10 cellular contexts compared by ENCODE assay signal in genomic region chr17:73401911-73402310, GRCh38.
DNase-seq lines count a peak whose midpoint lies in the region; ATAC-seq and TF ChIP-seq lines count a peak whose summit lies in the region.
"Had no signal": no experiment of that assay in that cellular context is flagged by ENCODE, and none has a peak within 500 bp of the region (broad histone marks: within the 10 kb centered on the region; RNA-seq: fewer than 3 reads in every experiment).

No MANE protein-coding gene starts in this region.

- H3K23ac ChIP-seq in mesendoderm (ENCODE audit: low read length) = no peak overlapping the region

- no peak overlapping the region for H3K9ac ChIP-seq in mesendoderm (ENCODE audit: low read length)
- H3K9ac ChIP-seq: GM23248 had no signal

- H3K79me1 ChIP-seq in mesendoderm (ENCODE audit: low read length) = no peaks in the 10 kb centered on the region

- no peaks in the 10 kb centered on the region for H3K36me3 Mint-ChIP-seq in activated T-helper 17 cell treated with anti-CD3 and anti-CD28 coated beads, Interleukin-2, amount 50 U/mL, for 72 hours (ENCODE audit: low read depth)

- no peak overlapping the region for H3K56ac ChIP-seq in mesendoderm (ENCODE audit: low read length)

- H3K4ac ChIP-seq in mesendoderm (ENCODE audit: low read depth, low read length) = no peak overlapping the region

- no peak for TF ChIP-seq CTCF in choroid plexus epithelial cell (conservative IDR thresholded peaks at IDR 0.05; ENCODE audit: low read depth, low read length)

- H3K18ac ChIP-seq in mesendoderm (ENCODE audit: low read length) = no peak overlapping the region

- H3K27ac Mint-ChIP-seq in activated T-helper 17 cell treated with anti-CD3 and anti-CD28 coated beads, Interleukin-2, amount 50 U/mL, for 72 hours = no peak overlapping the region

- H4K5ac ChIP-seq in mesendoderm (ENCODE audit: low read length) = no peak overlapping the region

- H3K27me3 ChIP-seq in mesendoderm (ENCODE audit: insufficient read depth, low read length, poor library complexity) = no peaks in the 10 kb centered on the region

- no peak overlapping the region for H3K4me2 ChIP-seq in mesendoderm (ENCODE audit: low read length)

- H3K27me3 Mint-ChIP-seq in activated T-helper 17 cell treated with anti-CD3 and anti-CD28 coated beads, Interleukin-2, amount 50 U/mL, for 72 hours = no peaks in the 10 kb centered on the region

- ATAC-seq in activated T-helper 17 cell treated with anti-CD3 and anti-CD28 coated beads, Interleukin-2, amount 50 U/mL, for 72 hours (replicated peaks) = no peak
- ATAC-seq in GM21423 (IDR thresholded peaks at IDR 0.05; ENCODE audit: unreplicated experiment) = no peak
- ATAC-seq in HG03342 (IDR thresholded peaks at IDR 0.05; ENCODE audit: unreplicated experiment) = no peak

- peak overlapping the region; percentile 35 for H3K4me3 ChIP-seq in choroid plexus epithelial cell (ENCODE audit: low read depth, low read length)
- H3K4me3 ChIP-seq in mesendoderm (ENCODE audit: low read length) = no peak overlapping the region
- H3K4me3 ChIP-seq: GM23248 had no signal

- H3K4me1 Mint-ChIP-seq in activated T-helper 17 cell treated with anti-CD3 and anti-CD28 coated beads, Interleukin-2, amount 50 U/mL, for 72 hours = no peaks in the 10 kb centered on the region

- no peaks in the 10 kb centered on the region for H3K36me3 ChIP-seq in mesendoderm (ENCODE audit: control insufficient read depth, insufficient read depth, low read length)

- DNase-seq in G401 (ENCODE audit: low spot score) = peak; percentile 15
- peak; percentile 69 for DNase-seq in NCI-H524 treated with DMSO at 0.1 percent for 48 hours (lab: John Stamatoyannopoulos, UW)
- DNase-seq in choroid plexus epithelial cell (ENCODE audit: low read depth) = peak; percentile 91
- DNase-seq in mesendoderm = peak; percentile 84
- no peak for DNase-seq in GM03348 (ENCODE audit: low spot score)
- DNase-seq: GM23248, SHP77 had no signal

- in situ Hi-C loops in G401 (cut with HindIII; ENCODE audit: low sequenced_read_pairs) = no loop called here

- no peak overlapping the region for H2BK15ac ChIP-seq in mesendoderm (replicated peaks; ENCODE audit: low read depth)

- no peaks in the 10 kb centered on the region for H3K9me3 Mint-ChIP-seq in activated T-helper 17 cell treated with anti-CD3 and anti-CD28 coated beads, Interleukin-2, amount 50 U/mL, for 72 hours

- WGBS in mesendoderm (ENCODE audit: extremely low coverage, insufficient coverage, low lambda C conversion rate) = no CpG with 5 or more reads among the region's 18 CpGs

- H2BK5ac ChIP-seq in mesendoderm (ENCODE audit: low read length) = no peak overlapping the region

- no peak overlapping the region for H2BK120ac ChIP-seq in mesendoderm (ENCODE audit: low read depth, low read length)

- no peaks in the 10 kb centered on the region for H3K4me1 ChIP-seq in mesendoderm (ENCODE audit: control insufficient read depth, low read depth, low read length)

- no peak overlapping the region for H3K4me3 Mint-ChIP-seq in activated T-helper 17 cell treated with anti-CD3 and anti-CD28 coated beads, Interleukin-2, amount 50 U/mL, for 72 hours

- no peak overlapping the region for H2AK5ac ChIP-seq in mesendoderm (ENCODE audit: low read length)

- H4K8ac ChIP-seq in mesendoderm (ENCODE audit: low read depth, low read length) = no peak overlapping the region

- H3K79me2 ChIP-seq in mesendoderm (ENCODE audit: control insufficient read depth, insufficient read depth, low read length) = no peaks in the 10 kb centered on the region

- no peak overlapping the region for H3K27ac ChIP-seq in mesendoderm (ENCODE audit: low read depth, low read length)
- H3K27ac ChIP-seq: GM23248 had no signal
